ENCODE assay signal across 8 cellular contexts in genomic region chr9:35116539-35116897, GRCh38. TPM values are rescaled to one million over a fixed set of nuclear protein-coding genes. Genes with fewer than 3 reads are reported as not detected.
DNase-seq lines count a peak whose midpoint lies in the region; ATAC-seq and TF ChIP-seq lines count a peak whose summit lies in the region.

No MANE protein-coding gene starts in this region.

- H3K9me3 Mint-ChIP-seq in osteocyte (ENCODE audit: unreplicated experiment) = no peaks in the 10 kb centered on the region

- no peaks in the 10 kb centered on the region for H3K9me2 ChIP-seq in OCI-LY1 (ENCODE audit: low read depth, low read length)

- peak overlapping the region; percentile 83; the same call in 1 of the 2 replicates for H3K9ac ChIP-seq in ES-I3 (ENCODE audit: low read depth, low read length)
- H3K9ac ChIP-seq in OCI-LY1 (ENCODE audit: low read length) = no peak overlapping the region; the same call in 1 of the 2 replicates

- H3K27ac ChIP-seq in OCI-LY1 (ENCODE audit: low read depth, low read length, poor library complexity, severe bottlenecking) (peak overlapping the region; percentile 68), epithelial cell of prostate (peak overlapping the region; percentile 99)

- no peaks in the 10 kb centered on the region for H3K79me2 ChIP-seq in OCI-LY1 (ENCODE audit: insufficient read depth, low read length)

- no peaks in the 10 kb centered on the region for H3K36me3 Mint-ChIP-seq in osteocyte (ENCODE audit: unreplicated experiment)

- no peaks in the 10 kb centered on the region for H3F3A ChIP-seq in OCI-LY1 (ENCODE audit: insufficient read depth, low read length)

- DNase-seq in epithelial cell of prostate (ENCODE audit: low read depth, low spot score) (no peak), osteocyte (ENCODE audit: extremely low spot score, unreplicated experiment) (no peak), NCI-H748 treated with DMSO at 0.1 percent for 48 hours (lab: John Stamatoyannopoulos, UW) (no peak)

- H3K27me3 Mint-ChIP-seq in osteocyte (ENCODE audit: unreplicated experiment) = peaks cover 5% of the 10 kb centered on the region

- H3K4me3 ChIP-seq in OCI-LY1 (ENCODE audit: low read depth, low read length, poor library complexity, severe bottlenecking) = peak overlapping the region; percentile 71

- H3K36me3 ChIP-seq in ES-I3 (ENCODE audit: insufficient read depth, low read length) = no peaks in the 10 kb centered on the region
- H3K36me3 ChIP-seq in OCI-LY1 (ENCODE audit: insufficient read depth, low read length) = no peaks in the 10 kb centered on the region

- peaks cover 41% of the 10 kb centered on the region for H3K4me1 Mint-ChIP-seq in osteocyte (ENCODE audit: unreplicated experiment)

- no peak for ATAC-seq in GM18909 (IDR thresholded peaks at IDR 0.05; ENCODE audit: poor library complexity, unreplicated experiment)
- ATAC-seq in HG03025 (IDR thresholded peaks at IDR 0.05; ENCODE audit: low FRiP score, unreplicated experiment) = no peak
- ATAC-seq in HG02588 (IDR thresholded peaks at IDR 0.05; ENCODE audit: unreplicated experiment) = no peak

- no peak for TF ChIP-seq CTCF in OCI-LY1 (IDR thresholded peaks at IDR 0.05; ENCODE audit: low read length)
- TF ChIP-seq CTCF in osteocyte (IDR thresholded peaks at IDR 0.05) = no peak

- H3K4me1 ChIP-seq in ES-I3 (ENCODE audit: insufficient read depth, low read length) = peaks cover 9% of the 10 kb centered on the region
- peaks cover 29% of the 10 kb centered on the region for H3K4me1 ChIP-seq in OCI-LY1 (ENCODE audit: insufficient read depth, low read length, severe bottlenecking)

- no peaks in the 10 kb centered on the region for H4K20me1 ChIP-seq in OCI-LY1 (ENCODE audit: insufficient read depth, low read length)

- H3K4me2 ChIP-seq in OCI-LY1 (ENCODE audit: low read length) = peak overlapping the region; percentile 95

- no peak overlapping the region for H2AFZ ChIP-seq in OCI-LY1 (ENCODE audit: low read length)

- H3K9me3 ChIP-seq in ES-I3 (ENCODE audit: control insufficient read depth, insufficient read depth, low read length) (no peaks in the 10 kb centered on the region), OCI-LY1 (ENCODE audit: low read length) (no peaks in the 10 kb centered on the region)

- H3K4me3 Mint-ChIP-seq in osteocyte (ENCODE audit: unreplicated experiment) = peak overlapping the region; percentile 92

- H3K27ac Mint-ChIP-seq in osteocyte (ENCODE audit: unreplicated experiment) = peak overlapping the region; percentile 99

- no peaks in the 10 kb centered on the region for H3K27me3 ChIP-seq in OCI-LY1 (ENCODE audit: insufficient read depth, low read length)

RNA-seq across cellular contexts. Expression of gene ATOSB, which starts 0.9 kb away (rescaled TPM):
- 26.8 and 30.3 TPM in 2 replicates for total RNA-seq in osteocyte

RNA-seq across cellular contexts. Expression of gene STOML2, which starts 13.6 kb away (rescaled TPM):
- 100 and 104 TPM in 2 replicates for total RNA-seq in osteocyte

RNA-seq across cellular contexts. Expression of gene PIGO, which starts 20.1 kb away (rescaled TPM):
- total RNA-seq in osteocyte = 29.9 and 33.9 TPM in 2 replicates

RNA-seq across cellular contexts. Expression of gene FANCG, which starts 36.8 kb away (rescaled TPM):
- 22.7 and 27.9 TPM in 2 replicates for total RNA-seq in osteocyte

RNA-seq across cellular contexts. Expression of gene VCP, which starts 44.1 kb away (rescaled TPM):
- 254 and 268 TPM in 2 replicates for total RNA-seq in osteocyte
